In genomic region chr12:116186482-116187157, GRCh38 we compare ENCODE assay signal across 13 cellular contexts.
DNase-seq lines count a peak whose midpoint lies in the region; ATAC-seq, FAIRE-seq and TF ChIP-seq lines count a peak whose summit lies in the region.
"Had no signal": no experiment of that assay in that cellular context is flagged by ENCODE, and none has a peak within 500 bp of the region (broad histone marks: within the 10 kb centered on the region; RNA-seq: fewer than 3 reads in every experiment).

No MANE protein-coding gene starts in this region.

- no peak overlapping the region for H3K4me3 Mint-ChIP-seq in CD8-positive, alpha-beta memory T cell

- 49 to 66% (median 58%) methylated on average over 3 of the region's 3 CpGs for WGBS in small intestine, 3 donors

- CTCF ChIA-PET in PC-3 (lab: Charles Lee), result no interaction called here
- CTCF ChIA-PET in CD8-positive, alpha-beta memory T cell (lab: Charles Lee), result interaction anchor here (1.1 kb wide), 2 partner anchors 80 to 198 kb away, joined by 3 read pairs; no protein-coding TSS in a partner anchor

- no peak for DNase-seq in Right ventricle myocardium superior
- DNase-seq in Right ventricle myocardium inferior (ENCODE audit: missing footprints), result no peak
- peak; percentile 84 to 90 for DNase-seq in lung microvascular endothelial cell (ENCODE audit: low read depth in 2 of 2)
- peak; percentile 72 for DNase-seq in small intestine
- DNase-seq in KG1 (lab: John Stamatoyannopoulos, UW), result no peak
- no peak for DNase-seq in PC-3
- no peak for DNase-seq in CD8-positive, alpha-beta memory T cell
- DNase-seq: activated T-cell treated with anti-CD3 and anti-CD28 coated beads, Interleukin-2, amount 50 U/mL, for 48 hours; body of pancreas; stimulated activated CD4-positive, alpha-beta T cell treated with anti-CD3 and anti-CD28 coated beads, Interleukin-15, amount 100 ng/mL, for 24 hours had no signal

- peaks cover 99% of the 10 kb centered on the region for H3K79me2 ChIP-seq in PC-3 (ENCODE audit: low read length)

- no peaks in the 10 kb centered on the region for H3K9me2 ChIP-seq in PC-3 (replicated peaks; ENCODE audit: low read length)

- no peak for FAIRE-seq in small intestine (lab: Jason Lieb, UNC)

- H3K27me3 ChIP-seq in small intestine (ENCODE audit: control insufficient read depth in 2 of 2, insufficient read depth in 2 of 2, low read length in 2 of 2) (no peaks in the 10 kb centered on the region), PC-3 (ENCODE audit: low read length) (no peaks in the 10 kb centered on the region)
- H3K27me3 ChIP-seq in CD8-positive, alpha-beta memory T cell (ENCODE audit: insufficient read depth, low read length, poor library complexity, severe bottlenecking), result no peaks in the 10 kb centered on the region
- H3K27me3 ChIP-seq: body of pancreas had no signal

- TF ChIP-seq CTCF in VCaP (conservative IDR thresholded peaks at IDR 0.05) (no peak), PC-3 (conservative IDR thresholded peaks at IDR 0.05; ENCODE audit: low read depth, low read length) (no peak)

- H3K4me1 Mint-ChIP-seq in CD8-positive, alpha-beta memory T cell, result peaks cover 63 to 91% (median 85%) of the 10 kb centered on the region in 3 donors

- H3K9me3 Mint-ChIP-seq in CD8-positive, alpha-beta memory T cell, result no peaks in the 10 kb centered on the region

- ATAC-seq in Right ventricle myocardium superior (ENCODE audit: poor library complexity) (peak; percentile 47), Right ventricle myocardium inferior (no peak), PC-3 (no peak)
- ATAC-seq: body of pancreas had no signal

- POLR2A ChIA-PET in PC-3 (lab: Charles Lee; ENCODE audit: unreplicated experiment), result no interaction called here
- POLR2A ChIA-PET in CD8-positive, alpha-beta memory T cell (lab: Charles Lee), result interaction anchor here (0.6 kb wide), 1 partner anchor 486 kb away, joined by 3 read pairs; no protein-coding TSS in a partner anchor

- H3F3A ChIP-seq in PC-3 (ENCODE audit: low read length, unreplicated experiment), result no peaks in the 10 kb centered on the region

- H3K27me3 Mint-ChIP-seq in CD8-positive, alpha-beta memory T cell, result no peaks in the 10 kb centered on the region

- no peak overlapping the region for H3K4me2 ChIP-seq in PC-3 (ENCODE audit: low read length)
- H3K4me2 ChIP-seq: KMS-11 had no signal

- H3K9me3 ChIP-seq in small intestine (ENCODE audit: control insufficient read depth, low read depth) (no peaks in the 10 kb centered on the region), PC-3 (ENCODE audit: low read length) (no peaks in the 10 kb centered on the region)
- H3K9me3 ChIP-seq in CD8-positive, alpha-beta memory T cell (ENCODE audit: low read length), result no peaks in the 10 kb centered on the region
- H3K9me3 ChIP-seq: body of pancreas had no signal

- no peak overlapping the region for H3K9ac ChIP-seq in PC-3 (ENCODE audit: low read length)
- H3K9ac ChIP-seq: KMS-11 had no signal

- H3K4me3 ChIP-seq in small intestine (ENCODE audit: low read depth in 1 of 2, low read length in 2 of 2) (no peak overlapping the region), PC-3 (ENCODE audit: low read length) (no peak overlapping the region)
- H3K4me3 ChIP-seq in CD8-positive, alpha-beta memory T cell (ENCODE audit: low read length), result no peak overlapping the region
- H3K4me3 ChIP-seq: body of pancreas had no signal

- H3K36me3 ChIP-seq in small intestine (ENCODE audit: control insufficient read depth in 2 of 2, insufficient read depth in 2 of 2, low read length in 2 of 2) (no peaks in the 10 kb centered on the region), PC-3 (ENCODE audit: low read depth, low read length) (no peaks in the 10 kb centered on the region)
- no peaks in the 10 kb centered on the region for H3K36me3 ChIP-seq in CD8-positive, alpha-beta memory T cell (ENCODE audit: insufficient read depth, low read length)

- peaks cover 0 to 2% (median 0%) of the 10 kb centered on the region in 3 donors for H3K36me3 Mint-ChIP-seq in CD8-positive, alpha-beta memory T cell

- peak overlapping the region in 1 of 8 donors; percentile 3 for H3K27ac Mint-ChIP-seq in CD8-positive, alpha-beta memory T cell

- no peak overlapping the region for H2AFZ ChIP-seq in PC-3 (ENCODE audit: low read length)

- BruUV-seq in PC-3 (replicated peaks; lab: Mats Ljungman, UMichigan), result no TSS peak

- peak overlapping the region; percentile 1; the same call in 1 of the 2 replicates for H3K27ac ChIP-seq in VCaP
- H3K27ac ChIP-seq in small intestine (ENCODE audit: low read depth in 1 of 2, low read length in 1 of 2), result peak overlapping the region in 1 of 2 donors; percentile 61
- no peak overlapping the region for H3K27ac ChIP-seq in PC-3 (ENCODE audit: low read length)
- H3K27ac ChIP-seq in CD8-positive, alpha-beta memory T cell (ENCODE audit: low read depth, low read length), result no peak overlapping the region
- H3K27ac ChIP-seq: body of pancreas, epithelial cell of prostate, KMS-11 had no signal

- peaks cover 60% of the 10 kb centered on the region for H4K20me1 ChIP-seq in PC-3 (ENCODE audit: low read length)

- intact Hi-C loops in Right ventricle myocardium superior (cut with DNase I), result no loop called here
- intact Hi-C loops in Right ventricle myocardium inferior (cut with DNase I), result no loop called here
- intact Hi-C loops in PC-3 (cut with micrococcal nuclease), result no loop called here

- H3K4me1 ChIP-seq in small intestine (ENCODE audit: control insufficient read depth in 2 of 2, insufficient read depth in 1 of 2, low read depth in 1 of 2, low read length in 1 of 2) (peaks cover 0 to 17% of the 10 kb centered on the region in 2 donors), PC-3 (ENCODE audit: insufficient read depth, low read length) (no peaks in the 10 kb centered on the region)
- peaks cover 35% of the 10 kb centered on the region for H3K4me1 ChIP-seq in CD8-positive, alpha-beta memory T cell (ENCODE audit: insufficient read depth, low read length)

Comparison
In these comparisons a context has a peak if more than half of its experiments do, and no peak if none do; other contexts are left out.
1. DNase-seq: peak in lung microvascular endothelial cell (2 of 2) and small intestine (single experiment); none in Right ventricle myocardium superior (single experiment), Right ventricle myocardium inferior (single experiment), KG1 (single experiment), PC-3 (single experiment) and CD8-positive, alpha-beta memory T cell (0 of 5).